Comparison of ENCODE assay signal across 8 cellular contexts in the genomic region with DNA sequence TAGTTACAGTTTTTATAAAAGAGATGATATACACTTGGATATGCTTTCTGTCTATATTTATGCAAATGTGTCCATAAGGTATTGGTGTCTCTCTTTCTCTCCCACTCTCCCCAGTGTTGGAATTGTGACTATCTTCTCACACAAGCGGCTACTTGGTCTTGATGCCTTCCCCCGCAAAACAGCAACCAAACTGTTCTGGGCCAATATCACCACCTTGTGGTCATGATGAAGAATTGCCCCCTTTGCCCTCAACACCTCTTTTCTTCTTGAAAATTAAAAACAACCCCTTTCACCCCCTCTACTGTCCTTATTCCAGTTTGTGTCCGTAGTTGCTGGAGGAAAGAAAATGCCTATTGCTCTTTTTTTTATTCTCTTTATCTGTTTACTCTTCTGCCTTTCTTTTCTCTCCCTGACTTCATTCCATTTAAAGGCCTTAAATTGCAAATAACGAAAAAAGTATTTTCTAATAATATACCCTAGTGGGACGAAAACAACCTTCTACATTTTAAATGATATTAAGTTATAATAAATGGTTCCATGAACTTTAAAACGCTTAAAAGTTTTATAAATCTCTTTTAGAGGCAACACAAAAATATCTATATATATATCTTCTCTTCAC.
DNase-seq lines count a peak whose midpoint lies in the region; TF ChIP-seq lines count a peak whose summit lies in the region.

No MANE protein-coding gene starts in this region.

- intact Hi-C loops in testis (cut with DNase I; ENCODE audit: low total_unique reads), result no loop called here

- in situ Hi-C loops in SK-MEL-5 (cut with HindIII; ENCODE audit: low pct_unique_long_range_greater_than_20kb, low sequenced_read_pairs), result no loop called here

- H3K27ac ChIP-seq in testis, result no peak overlapping the region
- no peak overlapping the region for H3K27ac ChIP-seq in coronary artery

- no peaks in the 10 kb centered on the region for H3K4me1 ChIP-seq in testis

- H3K36me3 ChIP-seq in testis (ENCODE audit: low read depth, missing control alignments), result no peaks in the 10 kb centered on the region

- WGBS in testis, 2 donors, result 63 to 64% methylated on average over 6 of the region's 6 CpGs

- H3K9me3 ChIP-seq in testis, result no peaks in the 10 kb centered on the region

- H3K4me3 ChIP-seq in testis (no peak overlapping the region), coronary artery (no peak overlapping the region)

- no peaks in the 10 kb centered on the region for H3K27me3 ChIP-seq in testis

- peak; percentile 47 to 64 (median 48) for TF ChIP-seq CTCF in testis (IDR thresholded peaks at IDR 0.05)
- TF ChIP-seq CTCF in coronary artery (IDR thresholded peaks at IDR 0.05), result no peak

- DNase-seq in NCI-H1436 (lab: John Stamatoyannopoulos, UW) (peak; percentile 6), NCI-H1436 treated with DMSO at 0.1 percent for 48 hours (lab: John Stamatoyannopoulos, UW) (no peak), HUDEP-2 (lab: John Stamatoyannopoulos, UW; ENCODE audit: unreplicated experiment in 76 of 76) (peak in 54 of 76 experiments; percentile 9 to 82 (median 53)), SK-MEL-5 (ENCODE audit: low read depth, low spot score) (peak; percentile 74), erythroblast (lab: John Stamatoyannopoulos, UW) (peak; percentile 86 to 90), testis (peak; percentile 28), coronary artery (ENCODE audit: low spot score) (no peak), islet precursor cell (no peak)

- no peak for TF ChIP-seq POLR2A in erythroblast (IDR thresholded peaks at IDR 0.05; ENCODE audit: low read length)
- TF ChIP-seq POLR2A in testis (IDR thresholded peaks at IDR 0.05), result no peak

Comparison
In these comparisons a context has a peak if more than half of its experiments do, and no peak if none do; other contexts are left out.
1. DNase-seq: peak in NCI-H1436 (single experiment), HUDEP-2 (54 of 76), SK-MEL-5 (single experiment), erythroblast (2 of 2) and testis (single experiment); none in NCI-H1436 treated with DMSO at 0.1 percent for 48 hours (single experiment), coronary artery (single experiment) and islet precursor cell (single experiment).